1 cellular context compared by ENCODE assay signal in genomic region chr4:186170966-186171365, GRCh38.
TF ChIP-seq lines count a peak whose summit lies in the region.

No MANE protein-coding gene starts in this region.

TF ChIP-seq in H1, 55 proteins besides CTCF, POLR2A, EP300 and RAD21:
- TF ChIP-seq EZH2 (IDR thresholded peaks at IDR 0.05; ENCODE audit: low read depth, low read length, severe bottlenecking), result no peak
- TF ChIP-seq CTBP2 (IDR thresholded peaks at IDR 0.05; ENCODE audit: borderline replicate concordance, insufficient read depth, insufficient read length, low read length), result no peak
- no peak for TF ChIP-seq TAF7 (optimal IDR thresholded peaks at IDR 0.05; ENCODE audit: borderline replicate concordance, low read depth, low read length)
- TF ChIP-seq SIN3A (conservative IDR thresholded peaks at IDR 0.05 in 1 of 2, IDR thresholded peaks at IDR 0.05 in 1 of 2; ENCODE audit: low read depth in 1 of 2, low read length in 2 of 2), result no peak
- no peak for TF ChIP-seq HDAC6 (IDR thresholded peaks at IDR 0.05; ENCODE audit: low read depth, low read length)
- TF ChIP-seq FOSL1 (IDR thresholded peaks at IDR 0.05; ENCODE audit: insufficient read depth, low read depth, low read length), result no peak
- TF ChIP-seq, protein P1, sequence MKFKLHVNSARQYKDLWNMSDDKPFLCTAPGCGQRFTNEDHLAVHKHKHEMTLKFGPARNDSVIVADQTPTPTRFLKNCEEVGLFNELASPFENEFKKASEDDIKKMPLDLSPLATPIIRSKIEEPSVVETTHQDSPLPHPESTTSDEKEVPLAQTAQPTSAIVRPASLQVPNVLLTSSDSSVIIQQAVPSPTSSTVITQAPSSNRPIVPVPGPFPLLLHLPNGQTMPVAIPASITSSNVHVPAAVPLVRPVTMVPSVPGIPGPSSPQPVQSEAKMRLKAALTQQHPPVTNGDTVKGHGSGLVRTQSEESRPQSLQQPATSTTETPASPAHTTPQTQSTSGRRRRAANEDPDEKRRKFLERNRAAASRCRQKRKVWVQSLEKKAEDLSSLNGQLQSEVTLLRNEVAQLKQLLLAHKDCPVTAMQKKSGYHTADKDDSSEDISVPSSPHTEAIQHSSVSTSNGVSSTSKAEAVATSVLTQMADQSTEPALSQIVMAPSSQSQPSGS (IDR thresholded peaks at IDR 0.05; ENCODE audit: low read length), result no peak
- no peak for TF ChIP-seq CREB1 (IDR thresholded peaks at IDR 0.05)
- TF ChIP-seq SUZ12 (IDR thresholded peaks at IDR 0.05; ENCODE audit: low read length), result no peak
- no peak for TF ChIP-seq SP1 (IDR thresholded peaks at IDR 0.05; ENCODE audit: low read depth, low read length)
- TF ChIP-seq NRF1 (IDR thresholded peaks at IDR 0.05; ENCODE audit: low read depth, low read length), result no peak
- TF ChIP-seq SRF (IDR thresholded peaks at IDR 0.05; ENCODE audit: low read depth, low read length), result no peak
- TF ChIP-seq YY1 (IDR thresholded peaks at IDR 0.05; ENCODE audit: low read depth, low read length), result no peak
- TF ChIP-seq SP4 (IDR thresholded peaks at IDR 0.05; ENCODE audit: low read length), result no peak
- TF ChIP-seq, protein P2, sequence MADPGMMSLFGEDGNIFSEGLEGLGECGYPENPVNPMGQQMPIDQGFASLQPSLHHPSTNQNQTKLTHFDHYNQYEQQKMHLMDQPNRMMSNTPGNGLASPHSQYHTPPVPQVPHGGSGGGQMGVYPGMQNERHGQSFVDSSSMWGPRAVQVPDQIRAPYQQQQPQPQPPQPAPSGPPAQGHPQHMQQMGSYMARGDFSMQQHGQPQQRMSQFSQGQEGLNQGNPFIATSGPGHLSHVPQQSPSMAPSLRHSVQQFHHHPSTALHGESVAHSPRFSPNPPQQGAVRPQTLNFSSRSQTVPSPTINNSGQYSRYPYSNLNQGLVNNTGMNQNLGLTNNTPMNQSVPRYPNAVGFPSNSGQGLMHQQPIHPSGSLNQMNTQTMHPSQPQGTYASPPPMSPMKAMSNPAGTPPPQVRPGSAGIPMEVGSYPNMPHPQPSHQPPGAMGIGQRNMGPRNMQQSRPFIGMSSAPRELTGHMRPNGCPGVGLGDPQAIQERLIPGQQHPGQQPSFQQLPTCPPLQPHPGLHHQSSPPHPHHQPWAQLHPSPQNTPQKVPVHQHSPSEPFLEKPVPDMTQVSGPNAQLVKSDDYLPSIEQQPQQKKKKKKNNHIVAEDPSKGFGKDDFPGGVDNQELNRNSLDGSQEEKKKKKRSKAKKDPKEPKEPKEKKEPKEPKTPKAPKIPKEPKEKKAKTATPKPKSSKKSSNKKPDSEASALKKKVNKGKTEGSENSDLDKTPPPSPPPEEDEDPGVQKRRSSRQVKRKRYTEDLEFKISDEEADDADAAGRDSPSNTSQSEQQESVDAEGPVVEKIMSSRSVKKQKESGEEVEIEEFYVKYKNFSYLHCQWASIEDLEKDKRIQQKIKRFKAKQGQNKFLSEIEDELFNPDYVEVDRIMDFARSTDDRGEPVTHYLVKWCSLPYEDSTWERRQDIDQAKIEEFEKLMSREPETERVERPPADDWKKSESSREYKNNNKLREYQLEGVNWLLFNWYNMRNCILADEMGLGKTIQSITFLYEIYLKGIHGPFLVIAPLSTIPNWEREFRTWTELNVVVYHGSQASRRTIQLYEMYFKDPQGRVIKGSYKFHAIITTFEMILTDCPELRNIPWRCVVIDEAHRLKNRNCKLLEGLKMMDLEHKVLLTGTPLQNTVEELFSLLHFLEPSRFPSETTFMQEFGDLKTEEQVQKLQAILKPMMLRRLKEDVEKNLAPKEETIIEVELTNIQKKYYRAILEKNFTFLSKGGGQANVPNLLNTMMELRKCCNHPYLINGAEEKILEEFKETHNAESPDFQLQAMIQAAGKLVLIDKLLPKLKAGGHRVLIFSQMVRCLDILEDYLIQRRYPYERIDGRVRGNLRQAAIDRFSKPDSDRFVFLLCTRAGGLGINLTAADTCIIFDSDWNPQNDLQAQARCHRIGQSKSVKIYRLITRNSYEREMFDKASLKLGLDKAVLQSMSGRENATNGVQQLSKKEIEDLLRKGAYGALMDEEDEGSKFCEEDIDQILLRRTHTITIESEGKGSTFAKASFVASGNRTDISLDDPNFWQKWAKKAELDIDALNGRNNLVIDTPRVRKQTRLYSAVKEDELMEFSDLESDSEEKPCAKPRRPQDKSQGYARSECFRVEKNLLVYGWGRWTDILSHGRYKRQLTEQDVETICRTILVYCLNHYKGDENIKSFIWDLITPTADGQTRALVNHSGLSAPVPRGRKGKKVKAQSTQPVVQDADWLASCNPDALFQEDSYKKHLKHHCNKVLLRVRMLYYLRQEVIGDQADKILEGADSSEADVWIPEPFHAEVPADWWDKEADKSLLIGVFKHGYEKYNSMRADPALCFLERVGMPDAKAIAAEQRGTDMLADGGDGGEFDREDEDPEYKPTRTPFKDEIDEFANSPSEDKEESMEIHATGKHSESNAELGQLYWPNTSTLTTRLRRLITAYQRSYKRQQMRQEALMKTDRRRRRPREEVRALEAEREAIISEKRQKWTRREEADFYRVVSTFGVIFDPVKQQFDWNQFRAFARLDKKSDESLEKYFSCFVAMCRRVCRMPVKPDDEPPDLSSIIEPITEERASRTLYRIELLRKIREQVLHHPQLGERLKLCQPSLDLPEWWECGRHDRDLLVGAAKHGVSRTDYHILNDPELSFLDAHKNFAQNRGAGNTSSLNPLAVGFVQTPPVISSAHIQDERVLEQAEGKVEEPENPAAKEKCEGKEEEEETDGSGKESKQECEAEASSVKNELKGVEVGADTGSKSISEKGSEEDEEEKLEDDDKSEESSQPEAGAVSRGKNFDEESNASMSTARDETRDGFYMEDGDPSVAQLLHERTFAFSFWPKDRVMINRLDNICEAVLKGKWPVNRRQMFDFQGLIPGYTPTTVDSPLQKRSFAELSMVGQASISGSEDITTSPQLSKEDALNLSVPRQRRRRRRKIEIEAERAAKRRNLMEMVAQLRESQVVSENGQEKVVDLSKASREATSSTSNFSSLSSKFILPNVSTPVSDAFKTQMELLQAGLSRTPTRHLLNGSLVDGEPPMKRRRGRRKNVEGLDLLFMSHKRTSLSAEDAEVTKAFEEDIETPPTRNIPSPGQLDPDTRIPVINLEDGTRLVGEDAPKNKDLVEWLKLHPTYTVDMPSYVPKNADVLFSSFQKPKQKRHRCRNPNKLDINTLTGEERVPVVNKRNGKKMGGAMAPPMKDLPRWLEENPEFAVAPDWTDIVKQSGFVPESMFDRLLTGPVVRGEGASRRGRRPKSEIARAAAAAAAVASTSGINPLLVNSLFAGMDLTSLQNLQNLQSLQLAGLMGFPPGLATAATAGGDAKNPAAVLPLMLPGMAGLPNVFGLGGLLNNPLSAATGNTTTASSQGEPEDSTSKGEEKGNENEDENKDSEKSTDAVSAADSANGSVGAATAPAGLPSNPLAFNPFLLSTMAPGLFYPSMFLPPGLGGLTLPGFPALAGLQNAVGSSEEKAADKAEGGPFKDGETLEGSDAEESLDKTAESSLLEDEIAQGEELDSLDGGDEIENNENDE (IDR thresholded peaks at IDR 0.05; ENCODE audit: insufficient replicate concordance, low read length), result no peak
- TF ChIP-seq GABPA (IDR thresholded peaks at IDR 0.05; ENCODE audit: borderline replicate concordance, insufficient read depth, low read length), result no peak
TF ChIP-seq in H1: peak in this region for 0.
